In the genomic region with DNA sequence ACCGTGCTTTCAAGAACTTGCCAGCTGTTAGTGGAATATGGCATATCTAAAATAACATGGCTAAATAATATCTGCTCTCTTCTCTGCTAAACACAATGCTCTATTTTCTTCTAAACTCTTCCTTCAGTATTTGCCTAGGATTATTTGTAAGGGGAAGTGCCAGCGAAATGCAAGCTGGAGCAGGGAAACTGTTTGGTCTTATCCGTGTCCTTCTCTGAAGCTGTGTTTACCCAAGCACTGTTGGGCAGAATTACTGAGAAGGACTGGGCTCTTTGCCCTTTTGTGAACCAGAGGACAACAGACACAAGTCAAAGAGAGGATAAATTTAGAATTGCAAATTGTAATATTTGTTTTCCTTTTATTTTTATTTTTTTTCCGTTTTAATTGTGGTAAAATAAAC, we compare ENCODE assay signal across 1 cellular context.
A peak's percentile ranks its signal among the peaks of the same experiment; 100 is the strongest.
TF ChIP-seq lines count a peak whose summit lies in the region.

No MANE protein-coding gene starts in this region.

TF ChIP-seq in liver, 16 proteins besides CTCF, POLR2A, EP300 and RAD21 (continued from another document):
- TF ChIP-seq REST (IDR thresholded peaks at IDR 0.05) (no peak), YY1 (IDR thresholded peaks at IDR 0.05) (no peak), NR2F2 (IDR thresholded peaks at IDR 0.05) (no peak), HNF4G (IDR thresholded peaks at IDR 0.05) (no peak), HNF4A (conservative IDR thresholded peaks at IDR 0.05) (peak; percentile 30 to 44), FOXA2 (IDR thresholded peaks at IDR 0.05) (peak; percentile 58), FOXA1 (IDR thresholded peaks at IDR 0.05) (no peak), GABPA (IDR thresholded peaks at IDR 0.05 in 1 of 2, conservative IDR thresholded peaks at IDR 0.05 in 1 of 2) (no peak), EGR1 (IDR thresholded peaks at IDR 0.05; ENCODE audit: low read depth in 2 of 2) (no peak)
- TF ChIP-seq, protein P1, sequence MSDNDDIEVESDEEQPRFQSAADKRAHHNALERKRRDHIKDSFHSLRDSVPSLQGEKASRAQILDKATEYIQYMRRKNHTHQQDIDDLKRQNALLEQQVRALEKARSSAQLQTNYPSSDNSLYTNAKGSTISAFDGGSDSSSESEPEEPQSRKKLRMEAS (IDR thresholded peaks at IDR 0.05), result no peak
